Comparison of ENCODE assay signal across 23 cellular contexts in the genomic region with DNA sequence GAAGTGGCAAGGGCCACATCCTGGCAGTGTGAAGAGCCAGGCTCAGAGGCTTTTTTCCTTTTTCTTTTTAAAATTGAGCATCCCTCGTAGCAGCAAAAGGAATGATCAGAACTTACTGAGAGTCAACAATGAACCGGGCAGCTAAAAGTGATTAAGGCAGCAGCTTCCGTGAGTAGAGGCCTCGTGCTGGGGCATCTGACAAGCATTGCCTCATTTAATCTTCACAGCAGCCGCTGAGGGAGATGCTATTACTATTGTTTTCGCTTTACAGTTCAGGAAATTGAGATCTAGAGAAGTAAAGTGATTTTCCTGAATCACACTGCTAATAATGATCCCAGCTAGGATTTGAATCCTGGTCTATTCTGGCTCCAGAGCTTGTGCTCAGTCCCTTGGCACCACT. TPM values are rescaled to one million over a fixed set of nuclear protein-coding genes. Genes with fewer than 3 reads are reported as not detected.
A peak's percentile ranks its signal among the peaks of the same experiment; 100 is the strongest.
DNase-seq lines count a peak whose midpoint lies in the region; ATAC-seq and TF ChIP-seq lines count a peak whose summit lies in the region.
"Had no signal": no experiment of that assay in that cellular context is flagged by ENCODE, and none has a peak within 500 bp of the region (broad histone marks: within the 10 kb centered on the region; RNA-seq: fewer than 3 reads in every experiment).

No MANE protein-coding gene starts in this region.

- no peaks in the 10 kb centered on the region for H3F3A ChIP-seq in GM23248 (ENCODE audit: insufficient read depth)

- no peaks in the 10 kb centered on the region for H3K27me3 ChIP-seq in GM23248 (replicated peaks; ENCODE audit: insufficient read depth)
- peaks cover 2% of the 10 kb centered on the region for H3K27me3 ChIP-seq in endodermal cell (ENCODE audit: control insufficient read depth, insufficient read depth, low read length, poor library complexity, severe bottlenecking)
- H3K27me3 ChIP-seq in osteoblast (ENCODE audit: insufficient read depth, low read length), result no peaks in the 10 kb centered on the region
- peaks cover 0 to 12% (median 0%) of the 10 kb centered on the region in 4 donors for H3K27me3 ChIP-seq in esophagus squamous epithelium
- H3K27me3 ChIP-seq: Peyer's patch, SJSA1 had no signal

- H3K79me2 ChIP-seq in GM23248 (ENCODE audit: insufficient read depth), result no peaks in the 10 kb centered on the region
- no peaks in the 10 kb centered on the region for H3K79me2 ChIP-seq in osteoblast (ENCODE audit: insufficient read depth, low read length)

- peak; percentile 17 for DNase-seq in activated CD8-positive, alpha-beta memory T cell treated with anti-CD3 and anti-CD28 coated beads for 24 hours
- no peak for DNase-seq in activated CD8-positive, alpha-beta memory T cell treated with anti-CD3 and anti-CD28 coated beads, Interleukin-2, amount 10 ng/mL, durations not matched to agents 7 days and 5 days
- DNase-seq in GM23248, result peak; percentile 22
- peak; percentile 17 for DNase-seq in endodermal cell
- peak; percentile 79 for DNase-seq in osteoblast (ENCODE audit: insufficient read length, low spot score, missing footprints)
- DNase-seq in esophagus squamous epithelium (lab: John Stamatoyannopoulos, UW), result no peak
- DNase-seq in OCI-M2 (lab: John Stamatoyannopoulos, UW; ENCODE audit: unreplicated experiment), result no peak
- DNase-seq in stimulated activated CD4-positive, alpha-beta T cell treated with anti-CD3 and anti-CD28 coated beads, Interleukin-15, amount 100 ng/mL, for 24 hours, result no peak
- DNase-seq: EL, GOT3, KG1, NCI-H1092, NCI-H1436, NCI-H1930, NCI-H226, NCI-H510A treated with DMSO at 0.1 percent for 48 hours, NCI-H82 had no signal

- no peak for ATAC-seq in activated CD8-positive, alpha-beta memory T cell treated with anti-CD3 and anti-CD28 coated beads, Interleukin-2, amount 10 ng/mL, durations not matched to agents 7 days and 5 days
- ATAC-seq: HCT116 had no signal

- no peaks in the 10 kb centered on the region for H3K36me3 ChIP-seq in GM23248 (ENCODE audit: low read depth)
- H3K36me3 ChIP-seq in endodermal cell (ENCODE audit: control insufficient read depth, insufficient read depth, low read length), result no peaks in the 10 kb centered on the region
- H3K36me3 ChIP-seq in osteoblast (ENCODE audit: insufficient read depth, low read length), result no peaks in the 10 kb centered on the region
- H3K36me3 ChIP-seq in esophagus squamous epithelium, result no peaks in the 10 kb centered on the region
- H3K36me3 ChIP-seq: Peyer's patch, SJSA1 had no signal

- no peak for TF ChIP-seq POLR2A in esophagus squamous epithelium (IDR thresholded peaks at IDR 0.05)

- H3K4me1 ChIP-seq in GM23248 (ENCODE audit: insufficient read depth), result no peaks in the 10 kb centered on the region
- H3K4me1 ChIP-seq in endodermal cell (ENCODE audit: control insufficient read depth, insufficient read depth, low read length), result peaks cover 5% of the 10 kb centered on the region
- no peaks in the 10 kb centered on the region for H3K4me1 ChIP-seq in osteoblast (ENCODE audit: insufficient read depth, low read length)
- H3K4me1 ChIP-seq in esophagus squamous epithelium, result peaks cover 0 to 16% (median 0%) of the 10 kb centered on the region in 3 donors
- H3K4me1 ChIP-seq: Peyer's patch, SJSA1 had no signal

- H3K36me3 Mint-ChIP-seq in activated CD8-positive, alpha-beta memory T cell treated with anti-CD3 and anti-CD28 coated beads, Interleukin-2, amount 10 ng/mL, durations not matched to agents 7 days and 5 days, result no peaks in the 10 kb centered on the region
- H3K36me3 Mint-ChIP-seq in endodermal cell (ENCODE audit: low read depth), result no peaks in the 10 kb centered on the region
- H3K36me3 Mint-ChIP-seq: CD14-positive monocyte had no signal

- no peak overlapping the region for H3K27ac Mint-ChIP-seq in activated CD8-positive, alpha-beta memory T cell treated with anti-CD3 and anti-CD28 coated beads, Interleukin-2, amount 10 ng/mL, durations not matched to agents 7 days and 5 days
- no peak overlapping the region for H3K27ac Mint-ChIP-seq in endodermal cell
- H3K27ac Mint-ChIP-seq: B cell, CD14-positive monocyte had no signal

- intact Hi-C loops in esophagus squamous epithelium (cut with DNase I), result no loop called here

- no peaks in the 10 kb centered on the region for H4K20me1 ChIP-seq in GM23248 (ENCODE audit: insufficient read depth)
- no peaks in the 10 kb centered on the region for H4K20me1 ChIP-seq in osteoblast (ENCODE audit: insufficient read depth, low read length)

- H3K9me3 Mint-ChIP-seq in activated CD8-positive, alpha-beta memory T cell treated with anti-CD3 and anti-CD28 coated beads, Interleukin-2, amount 10 ng/mL, durations not matched to agents 7 days and 5 days (ENCODE audit: low read depth), result no peaks in the 10 kb centered on the region
- no peaks in the 10 kb centered on the region for H3K9me3 Mint-ChIP-seq in endodermal cell
- H3K9me3 Mint-ChIP-seq: CD14-positive monocyte had no signal

- no peaks in the 10 kb centered on the region for H3K9me3 ChIP-seq in GM23248 (ENCODE audit: low read depth)
- no peaks in the 10 kb centered on the region for H3K9me3 ChIP-seq in endodermal cell (ENCODE audit: control insufficient read depth, low read length)
- H3K9me3 ChIP-seq in osteoblast (ENCODE audit: low read depth, low read length), result no peaks in the 10 kb centered on the region
- H3K9me3 ChIP-seq in esophagus squamous epithelium, result no peaks in the 10 kb centered on the region
- H3K9me3 ChIP-seq: Peyer's patch, SJSA1 had no signal

- no peak overlapping the region for H3K4me2 ChIP-seq in GM23248 (ENCODE audit: unreplicated experiment)
- H3K4me2 ChIP-seq in osteoblast (ENCODE audit: insufficient read depth, low read length), result no peak overlapping the region

- no peak for TF ChIP-seq CTCF in endodermal cell (conservative IDR thresholded peaks at IDR 0.05)
- no peak for TF ChIP-seq CTCF in osteoblast (IDR thresholded peaks at IDR 0.05; ENCODE audit: extremely low read depth, low read depth, low read length)
- TF ChIP-seq CTCF in esophagus squamous epithelium (IDR thresholded peaks at IDR 0.05), result no peak

- H3K27ac ChIP-seq in GM23248, result no peak overlapping the region
- no peak overlapping the region for H3K27ac ChIP-seq in endodermal cell (ENCODE audit: low read depth, low read length)
- H3K27ac ChIP-seq in osteoblast (ENCODE audit: low read depth, low read length), result no peak overlapping the region
- H3K27ac ChIP-seq in esophagus squamous epithelium, result peak overlapping the region in 2 of 4 donors; percentile 7 to 23
- H3K27ac ChIP-seq: 22Rv1, Peyer's patch, SJSA1 had no signal

- in situ Hi-C loops in GM23248 (cut with MboI), result loop anchor here (10.0 kb wide), 1 partner anchor 245 kb away; a partner anchor contains a TSS

- H3K27me3 Mint-ChIP-seq in activated CD8-positive, alpha-beta memory T cell treated with anti-CD3 and anti-CD28 coated beads, Interleukin-2, amount 10 ng/mL, durations not matched to agents 7 days and 5 days, result peaks cover 13% of the 10 kb centered on the region
- peaks cover 14% of the 10 kb centered on the region for H3K27me3 Mint-ChIP-seq in endodermal cell (ENCODE audit: insufficient read depth)

- H3K4me1 Mint-ChIP-seq in activated CD8-positive, alpha-beta memory T cell treated with anti-CD3 and anti-CD28 coated beads, Interleukin-2, amount 10 ng/mL, durations not matched to agents 7 days and 5 days, result no peaks in the 10 kb centered on the region
- H3K4me1 Mint-ChIP-seq in endodermal cell, result peaks cover 10% of the 10 kb centered on the region
- H3K4me1 Mint-ChIP-seq: CD14-positive monocyte had no signal

- no peak overlapping the region for H3K4me3 ChIP-seq in GM23248
- H3K4me3 ChIP-seq in endodermal cell (ENCODE audit: low read length), result no peak overlapping the region
- H3K4me3 ChIP-seq in osteoblast (ENCODE audit: insufficient read depth, low read length), result no peak overlapping the region
- H3K4me3 ChIP-seq in esophagus squamous epithelium, result no peak overlapping the region
- H3K4me3 ChIP-seq: Peyer's patch, SJSA1 had no signal

- H2AFZ ChIP-seq in GM23248 (no peak overlapping the region), osteoblast (ENCODE audit: low read length) (no peak overlapping the region)

- no peak overlapping the region for H3K9ac ChIP-seq in GM23248
- H3K9ac ChIP-seq in endodermal cell (ENCODE audit: extremely low read depth, low read length, poor library complexity, severe bottlenecking), result no peak overlapping the region

- CTCF ChIA-PET in activated CD8-positive, alpha-beta memory T cell treated with anti-CD3 and anti-CD28 coated beads, Interleukin-2, amount 10 ng/mL, durations not matched to agents 7 days and 5 days (lab: Charles Lee), result interaction anchor here (1.9 kb wide), 1 partner anchor 10 kb away, joined by 7 read pairs; no protein-coding TSS in a partner anchor

- no peak overlapping the region for H3K4me3 Mint-ChIP-seq in activated CD8-positive, alpha-beta memory T cell treated with anti-CD3 and anti-CD28 coated beads, Interleukin-2, amount 10 ng/mL, durations not matched to agents 7 days and 5 days
- H3K4me3 Mint-ChIP-seq in endodermal cell, result no peak overlapping the region
- H3K4me3 Mint-ChIP-seq: B cell, CD14-positive monocyte had no signal

- H3K9me2 ChIP-seq in GM23248 (ENCODE audit: insufficient read depth), result no peaks in the 10 kb centered on the region

- 42 to 53% methylated on average over 6 of the region's 6 CpGs for WGBS in GM23248 (ENCODE audit: low coverage in 1 of 2, low lambda C conversion rate in 2 of 2, missing lambda C conversion rate in 2 of 2), 2 experiments
- WGBS in endodermal cell (ENCODE audit: insufficient coverage in 1 of 2, insufficient read length in 1 of 2), 2 experiments, result 81 to 83% methylated on average over 4 to 6 of the region's 6 CpGs
- WGBS in esophagus squamous epithelium, 2 donors, result 72 to 74% methylated on average over 6 of the region's 6 CpGs

RNA-seq across cellular contexts. Expression of a gene that starts 30.7 kb away (rescaled TPM):
- total RNA-seq in activated CD8-positive, alpha-beta memory T cell treated with anti-CD3 and anti-CD28 coated beads, Interleukin-2, amount 10 ng/mL, durations not matched to agents 7 days and 5 days, result 1 to 10 TPM in 1 of 2 experiments, under 1 TPM in 1; 0.35 to 1.0 TPM
- 39.6 and 51.5 TPM in 2 replicates for total RNA-seq in GM23248 (2014; rRNA removed; shearing (Covaris generic))
- 43.8 and 44.9 TPM in 2 replicates for polyA plus RNA-seq in GM23248 (2016; fragmentation: Nextera tagmentation; extraction: Ambion mirVana)
- total RNA-seq in endodermal cell (1 to 10 TPM in 1 of 2 donors, under 1 TPM in 1; 0.84 to 1.1 TPM), osteoblast (2.5 and 3.2 TPM in 2 replicates), esophagus squamous epithelium (10 to 100 TPM; 15.6 to 36.1 (median 30.3) TPM)
- 2.6 TPM for polyA plus RNA-seq in endodermal cell (2013, experiment 1 of 2)
- polyA plus RNA-seq in endodermal cell (2013, experiment 2 of 2), result 2.0 TPM

Comparison
In these comparisons a context has a peak if more than half of its experiments do, and no peak if none do; other contexts are left out.
1. DNase-seq: peak in activated CD8-positive, alpha-beta memory T cell treated with anti-CD3 and anti-CD28 coated beads for 24 hours (single experiment), GM23248 (single experiment), endodermal cell (single experiment) and osteoblast (single experiment); none in activated CD8-positive, alpha-beta memory T cell treated with anti-CD3 and anti-CD28 coated beads, Interleukin-2, amount 10 ng/mL, durations not matched to agents 7 days and 5 days (single experiment), esophagus squamous epithelium (single experiment), OCI-M2 (single experiment) and stimulated activated CD4-positive, alpha-beta T cell treated with anti-CD3 and anti-CD28 coated beads, Interleukin-15, amount 100 ng/mL, for 24 hours (single experiment).